Comparison of ENCODE assay signal across 7 cellular contexts in the genomic region with DNA sequence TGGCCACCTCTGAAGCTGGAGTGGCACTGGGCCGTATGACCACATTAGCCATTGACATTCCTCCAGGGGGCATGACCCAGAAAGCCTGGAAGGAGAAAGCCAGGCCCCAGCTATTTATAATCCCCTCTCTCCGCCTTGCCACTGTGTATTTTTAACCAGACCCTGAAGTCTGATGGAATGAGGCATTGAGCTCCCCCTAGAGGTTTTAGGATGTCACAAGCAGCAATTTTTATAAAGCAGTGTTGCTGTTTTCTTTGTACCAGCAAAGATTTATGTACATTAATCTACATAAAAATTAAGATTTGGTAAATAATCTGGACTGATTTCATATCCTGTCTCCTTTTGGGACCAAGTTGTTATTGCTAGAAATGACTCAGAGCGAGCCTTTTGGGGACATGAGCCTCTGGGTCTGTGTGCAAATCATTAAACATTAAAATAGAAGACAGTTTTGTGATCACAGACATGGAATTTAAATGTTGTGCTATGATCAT.
A peak's percentile ranks its signal among the peaks of the same experiment; 100 is the strongest.
DNase-seq lines count a peak whose midpoint lies in the region; ATAC-seq and TF ChIP-seq lines count a peak whose summit lies in the region.

No MANE protein-coding gene starts in this region.

- peak; percentile 59 for ATAC-seq in HG02870 (IDR thresholded peaks at IDR 0.05; ENCODE audit: unreplicated experiment)

- no peaks in the 10 kb centered on the region for H3K9me3 ChIP-seq in osteoblast (ENCODE audit: low read depth, low read length)

- H3K4me2 ChIP-seq in osteoblast (ENCODE audit: insufficient read depth, low read length) = peak overlapping the region; percentile 63

- no peak overlapping the region for H2AFZ ChIP-seq in osteoblast (ENCODE audit: low read length)

- H3K79me2 ChIP-seq in osteoblast (ENCODE audit: insufficient read depth, low read length) = peaks cover 95% of the 10 kb centered on the region

- peak; percentile 71 for TF ChIP-seq CTCF in GM10266 (IDR thresholded peaks at IDR 0.05; ENCODE audit: control insufficient read depth, insufficient read depth, low read depth, missing control alignments)
- peak; percentile 71 for TF ChIP-seq CTCF in foreskin fibroblast (IDR thresholded peaks at IDR 0.05; ENCODE audit: low read depth, low read length)
- peak; percentile 88 for TF ChIP-seq CTCF in osteoblast (IDR thresholded peaks at IDR 0.05; ENCODE audit: extremely low read depth, low read depth, low read length)

- intact Hi-C loops in activated naive CD4-positive, alpha-beta T cell treated with anti-CD3 and anti-CD28 coated beads for 36 hours (cut with micrococcal nuclease) = loop anchor here (1.0 to 2.0 kb wide), 3 partner anchors 57 to 282 kb away; no protein-coding TSS in a partner anchor

- peaks cover 59% of the 10 kb centered on the region for H3K4me1 ChIP-seq in osteoblast (ENCODE audit: insufficient read depth, low read length)

- H3K4me3 ChIP-seq in foreskin fibroblast (ENCODE audit: low read depth in 1 of 2, low read length in 2 of 2) = no peak overlapping the region
- peak overlapping the region; percentile 18 for H3K4me3 ChIP-seq in osteoblast (ENCODE audit: insufficient read depth, low read length)

- H3K36me3 Mint-ChIP-seq in activated naive CD4-positive, alpha-beta T cell treated with anti-CD3 and anti-CD28 coated beads for 36 hours (ENCODE audit: low read depth) = no peaks in the 10 kb centered on the region

- peaks cover 9% of the 10 kb centered on the region for H4K20me1 ChIP-seq in osteoblast (ENCODE audit: insufficient read depth, low read length)

- peaks cover 4% of the 10 kb centered on the region for H3K4me1 Mint-ChIP-seq in activated naive CD4-positive, alpha-beta T cell treated with anti-CD3 and anti-CD28 coated beads for 36 hours (ENCODE audit: low read depth)

- DNase-seq in GM10266 (ENCODE audit: extremely low spot score) = peak; percentile 62
- peak; percentile 30 for DNase-seq in NCI-H187 treated with DMSO at 0.1 percent for 48 hours (lab: John Stamatoyannopoulos, UW)
- DNase-seq in SW480 (ENCODE audit: low spot score) = peak; percentile 88
- peak; percentile 60 to 81 for DNase-seq in foreskin fibroblast
- DNase-seq in osteoblast (ENCODE audit: insufficient read length, low spot score, missing footprints) = peak; percentile 79
- no peak for DNase-seq in activated naive CD4-positive, alpha-beta T cell treated with anti-CD3 and anti-CD28 coated beads for 36 hours

- peaks cover 37% of the 10 kb centered on the region for H3K36me3 ChIP-seq in osteoblast (ENCODE audit: insufficient read depth, low read length)

- H3K27me3 Mint-ChIP-seq in activated naive CD4-positive, alpha-beta T cell treated with anti-CD3 and anti-CD28 coated beads for 36 hours (ENCODE audit: low read depth) = peaks cover 20% of the 10 kb centered on the region

- H3K9me3 Mint-ChIP-seq in activated naive CD4-positive, alpha-beta T cell treated with anti-CD3 and anti-CD28 coated beads for 36 hours = no peaks in the 10 kb centered on the region

- no peak overlapping the region for H3K4me3 Mint-ChIP-seq in activated naive CD4-positive, alpha-beta T cell treated with anti-CD3 and anti-CD28 coated beads for 36 hours

- H3K27ac ChIP-seq in osteoblast (ENCODE audit: low read depth, low read length) = peak overlapping the region; percentile 93

- H3K27me3 ChIP-seq in osteoblast (ENCODE audit: insufficient read depth, low read length) = no peaks in the 10 kb centered on the region

- no peak overlapping the region for H3K27ac Mint-ChIP-seq in activated naive CD4-positive, alpha-beta T cell treated with anti-CD3 and anti-CD28 coated beads for 36 hours

- CTCF ChIA-PET in activated naive CD4-positive, alpha-beta T cell treated with anti-CD3 and anti-CD28 coated beads for 36 hours (lab: Charles Lee) = interaction anchor here (0.6 to 1.4 kb wide), 9 partner anchors 9 to 297 kb away, joined by 3 to 8 read pairs (median 3); no protein-coding TSS in a partner anchor
